ENCODE assay signal across 1 cellular context in the genomic region with DNA sequence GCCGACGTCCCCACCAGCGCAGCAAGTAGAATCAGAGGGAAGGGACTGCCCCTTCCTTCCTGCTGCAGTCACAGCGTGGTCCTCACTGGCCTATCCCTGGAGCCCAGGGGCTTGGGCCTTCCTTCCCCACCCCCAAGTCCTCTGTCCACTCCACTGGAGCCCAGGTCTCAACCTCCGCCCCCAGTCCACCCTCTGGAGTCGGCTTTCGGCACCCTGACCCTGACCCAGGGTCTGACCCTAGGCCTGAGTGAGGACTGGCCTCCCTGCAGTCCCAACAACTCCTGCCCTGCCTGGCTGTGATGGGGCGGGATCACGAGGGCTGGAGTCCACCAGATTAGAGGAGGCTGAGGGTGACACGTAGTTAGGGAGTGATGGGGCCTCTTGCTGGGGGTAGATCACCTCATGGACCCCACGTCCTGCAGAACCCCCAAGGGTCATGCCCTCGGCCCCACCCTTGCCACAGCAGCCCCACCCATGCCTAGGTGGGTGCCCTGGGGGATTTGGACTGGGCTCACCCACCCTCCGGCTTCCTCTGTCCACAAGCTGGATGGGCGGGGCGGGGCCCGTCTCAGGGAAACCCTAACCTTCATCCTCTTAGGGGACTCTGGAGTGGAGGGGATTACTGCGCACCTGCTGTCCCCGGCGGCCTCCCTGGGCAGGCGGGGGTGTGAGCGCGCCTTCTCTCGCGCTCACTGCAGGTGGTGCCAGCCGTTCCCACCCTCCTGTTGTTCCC.
A peak's percentile ranks its signal among the peaks of the same experiment; 100 is the strongest.
TF ChIP-seq lines count a peak whose summit lies in the region.

No MANE protein-coding gene starts in this region.

TF ChIP-seq in HepG2, 621 proteins besides CTCF, POLR2A, EP300 and RAD21:
- TF ChIP-seq RBFOX2 (IDR thresholded peaks at IDR 0.05; ENCODE audit: low read depth, low read length), result 0 out of 2 replicates have a peak, but pooled peaks have one; percentile 29
- no peak for TF ChIP-seq ONECUT2 (CRISPR knock-in tag; IDR thresholded peaks at IDR 0.05)
- TF ChIP-seq HES4 (CRISPR knock-in tag; IDR thresholded peaks at IDR 0.05; ENCODE audit: borderline replicate concordance), result 0 out of 2 replicates have a peak, but pooled peaks have one; percentile 32
